In genomic region chr17:62600805-62601204, GRCh38 we compare ENCODE assay signal across 19 cellular contexts.
"Had no signal": no experiment of that assay in that cellular context is flagged by ENCODE, and none has a peak within 500 bp of the region (broad histone marks: within the 10 kb centered on the region; RNA-seq: fewer than 3 reads in every experiment).

No MANE protein-coding gene starts in this region.

- H3K27ac ChIP-seq: coronary artery, thyroid gland had no signal

- H3K4me3 Mint-ChIP-seq: activated naive CD8-positive, alpha-beta T cell treated with anti-CD3 and anti-CD28 coated beads for 36 hours; activated T-cell treated with anti-CD3 and anti-CD28 coated beads, Interleukin-2, amount 50 U/mL, for 4 hours; naive thymus-derived CD4-positive, alpha-beta T cell; T-helper 17 cell had no signal

- H3K27me3 ChIP-seq: thyroid gland had no signal

- H3K4me1 Mint-ChIP-seq: T-helper 17 cell had no signal

- H3K4me3 ChIP-seq: coronary artery, thyroid gland had no signal

- H3K9me3 ChIP-seq: thyroid gland had no signal

- ATAC-seq: activated T-cell treated with anti-CD3 and anti-CD28 coated beads, Interleukin-2, amount 50 U/mL, for 4 hours; naive thymus-derived CD4-positive, alpha-beta T cell; stimulated activated naive CD8-positive, alpha-beta T cell treated with anti-CD3 and anti-CD28 coated beads, Interleukin-15, Interleukin-2, amounts not matched to agents 100 U/mL and 50 U/mL, for 24 hours; T-helper 17 cell had no signal

- DNase-seq: activated CD4-positive, alpha-beta T cell treated with anti-CD3 and anti-CD28 coated beads for 4 hours; activated CD4-positive, alpha-beta T cell treated with anti-CD3 and anti-CD28 coated beads, Interleukin-2, amount 50 U/mL, for 48 hours; activated CD4-positive, CD25-positive, alpha-beta regulatory T cell; activated CD8-positive, alpha-beta memory T cell treated with anti-CD3 and anti-CD28 coated beads, Interleukin-2, amount 50 U/mL, for 48 hours; activated naive CD4-positive, alpha-beta T cell treated with Interleukin-2 at 50 U/mL for 16 hours; activated naive CD8-positive, alpha-beta T cell treated with anti-CD3 and anti-CD28 coated beads for 36 hours; activated T-cell treated with anti-CD3 and anti-CD28 coated beads, Interleukin-2, amount 50 U/mL, for 4 hours; amniotic stem cell; cerebellar nuclear complex; kidney; mesenchymal stem cell; naive thymus-derived CD4-positive, alpha-beta T cell; retina; stimulated activated CD4-positive, alpha-beta T cell treated with anti-CD3 and anti-CD28 coated beads, Interleukin-4, amount 100 ng/mL, for 24 hours; stimulated activated naive CD8-positive, alpha-beta T cell treated with anti-CD3 and anti-CD28 coated beads, Interleukin-15, Interleukin-2, amounts not matched to agents 100 U/mL and 50 U/mL, for 24 hours; SW 1271; T-helper 17 cell; thyroid gland had no signal

- H3K27me3 Mint-ChIP-seq: activated naive CD8-positive, alpha-beta T cell treated with anti-CD3 and anti-CD28 coated beads for 36 hours; naive thymus-derived CD4-positive, alpha-beta T cell; T-helper 17 cell had no signal

- H3K27ac Mint-ChIP-seq: activated naive CD8-positive, alpha-beta T cell treated with anti-CD3 and anti-CD28 coated beads for 36 hours; T-helper 17 cell had no signal

- H3K9me3 Mint-ChIP-seq: activated naive CD8-positive, alpha-beta T cell treated with anti-CD3 and anti-CD28 coated beads for 36 hours; activated T-cell treated with anti-CD3 and anti-CD28 coated beads, Interleukin-2, amount 50 U/mL, for 4 hours had no signal
